In the genomic region with DNA sequence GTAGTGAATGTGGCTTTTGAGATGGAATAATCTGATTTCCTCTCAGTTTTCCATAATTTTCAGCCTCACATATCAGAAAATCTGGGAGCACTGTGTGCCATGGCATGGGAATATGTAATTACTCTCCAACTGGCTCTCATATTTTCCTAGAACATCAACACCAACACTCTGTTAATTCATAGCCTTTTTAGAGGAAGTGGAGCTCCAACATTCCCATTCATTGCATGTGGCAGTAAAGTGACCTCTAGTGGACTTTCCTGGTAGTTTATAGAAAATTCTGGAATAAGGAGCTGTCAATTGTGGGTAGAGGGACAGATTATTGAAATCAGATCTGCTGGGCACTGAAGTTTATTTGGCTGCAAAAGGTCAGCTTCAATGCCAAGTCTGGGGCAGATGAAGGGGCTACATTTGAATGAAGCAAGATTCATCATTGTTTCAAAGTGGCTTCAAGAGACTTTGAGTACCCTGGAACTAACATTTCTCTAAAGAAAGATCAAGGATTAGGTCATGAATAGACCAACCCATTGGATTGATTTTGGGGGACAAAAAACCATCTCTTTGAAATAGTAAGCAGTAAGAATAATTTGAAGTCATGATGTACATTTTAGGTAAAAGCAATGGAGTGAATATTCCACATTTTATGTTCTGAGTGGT, we compare ENCODE assay signal across 8 cellular contexts. TPM values are rescaled to one million over a fixed set of nuclear protein-coding genes. Genes with fewer than 3 reads are reported as not detected.
DNase-seq lines count a peak whose midpoint lies in the region; ATAC-seq and TF ChIP-seq lines count a peak whose summit lies in the region.

No MANE protein-coding gene starts in this region.

- H4K91ac ChIP-seq in IMR-90 (ENCODE audit: insufficient read depth, low read depth, low read length), result no peak overlapping the region

- H3K4ac ChIP-seq in IMR-90 (ENCODE audit: low read depth, low read length), result no peak overlapping the region; the same call in 1 of the 2 replicates

- H3K9me3 ChIP-seq in IMR-90 (ENCODE audit: control insufficient read depth, insufficient read depth, low read length), result no peaks in the 10 kb centered on the region
- H3K9me3 ChIP-seq in iPS-20b (ENCODE audit: insufficient read depth, low read depth, low read length), result no peaks in the 10 kb centered on the region
- no peaks in the 10 kb centered on the region for H3K9me3 ChIP-seq in tibial nerve

- H2BK20ac ChIP-seq in IMR-90 (ENCODE audit: low read depth, low read length), result peak overlapping the region; percentile 66; the same call in 1 of the 2 replicates

- H2BK5ac ChIP-seq in IMR-90 (ENCODE audit: low read depth, low read length, poor library complexity, severe bottlenecking), result no peak overlapping the region

- peak; percentile 76 for TF ChIP-seq CTCF in IMR-90 (conservative IDR thresholded peaks at IDR 0.05; ENCODE audit: low read depth, low read length)
- peak; percentile 93 for TF ChIP-seq CTCF in VCaP (conservative IDR thresholded peaks at IDR 0.05)
- TF ChIP-seq CTCF in tibial nerve (IDR thresholded peaks at IDR 0.05), result peak; percentile 62 to 72 (median 70)

- H2AK9ac ChIP-seq in IMR-90 (replicated peaks; ENCODE audit: low read depth, low read length, poor library complexity), result no peak overlapping the region

- peaks cover 4% of the 10 kb centered on the region for H3K4me1 ChIP-seq in IMR-90 (ENCODE audit: control insufficient read depth, insufficient read depth, low read length)
- peaks cover 22% of the 10 kb centered on the region for H3K4me1 ChIP-seq in iPS-20b (ENCODE audit: insufficient read depth, low read length)
- no peaks in the 10 kb centered on the region for H3K4me1 ChIP-seq in tibial nerve

- ATAC-seq in IMR-90 (ENCODE audit: low read depth) (peak; percentile 78), HG03457 (IDR thresholded peaks at IDR 0.05; ENCODE audit: unreplicated experiment) (no peak), GM19467 (IDR thresholded peaks at IDR 0.05; ENCODE audit: unreplicated experiment) (no peak)

- H3K9ac ChIP-seq in IMR-90 (ENCODE audit: low read depth, low read length) (no peak overlapping the region; the same call in 1 of the 2 replicates), iPS-20b (ENCODE audit: low read depth, low read length) (peak overlapping the region; percentile 56; the same call in 1 of the 2 replicates)

- POLR2A ChIA-PET in IMR-90 (lab: Charles Lee; ENCODE audit: unreplicated experiment), result no interaction called here

- H3K23ac ChIP-seq in IMR-90 (ENCODE audit: low read depth, low read length), result no peak overlapping the region

- CTCF ChIA-PET in IMR-90 (lab: Yijun Ruan, JAX), result interaction anchor here (0.5 to 2.0 kb wide), 16 partner anchors 9 to 819 kb away, joined by 3 to 7 read pairs (median 3); a partner anchor contains a TSS

- TF ChIP-seq RAD21 in IMR-90 (IDR thresholded peaks at IDR 0.05; ENCODE audit: low read length), result peak; percentile 69

- DNase-seq in DMS53 (lab: John Stamatoyannopoulos, UW), result peak; percentile 79
- peak; percentile 64 for DNase-seq in IMR-90
- no peak for DNase-seq in tibial nerve (ENCODE audit: low spot score in 2 of 2)
- DNase-seq in NOMO-1 (lab: John Stamatoyannopoulos, UW; ENCODE audit: unreplicated experiment in 2 of 2), result no peak

- dilution Hi-C loops in IMR-90 (cut with HindIII; ENCODE audit: low sequenced_read_pairs, unreplicated experiment), result no loop called here

- in situ Hi-C loops in IMR-90 (cut with MboI; ENCODE audit: low sequenced_read_pairs), result no loop called here

- H3K9me1 ChIP-seq in IMR-90 (ENCODE audit: insufficient read depth, low read length), result no peaks in the 10 kb centered on the region

- no peak overlapping the region; the same call in 1 of the 2 replicates for H4K5ac ChIP-seq in IMR-90 (ENCODE audit: low read depth, low read length)

- H3K4me3 ChIP-seq in IMR-90 (ENCODE audit: insufficient read depth, low read depth, low read length) (no peak overlapping the region), iPS-20b (ENCODE audit: low read length) (peak overlapping the region; percentile 52; the same call in 1 of the 2 replicates), tibial nerve (no peak overlapping the region)

- TF ChIP-seq POLR2A in IMR-90 (IDR thresholded peaks at IDR 0.05; ENCODE audit: low read depth, low read length), result no peak
- TF ChIP-seq POLR2A in tibial nerve (IDR thresholded peaks at IDR 0.05), result no peak

- H3K27me3 ChIP-seq in IMR-90 (ENCODE audit: control insufficient read depth, insufficient read depth, low read length) (no peaks in the 10 kb centered on the region), iPS-20b (ENCODE audit: insufficient read depth, low read length) (no peaks in the 10 kb centered on the region), tibial nerve (no peaks in the 10 kb centered on the region)

- H3K56ac ChIP-seq in IMR-90 (ENCODE audit: extremely low read depth, insufficient read depth, low read length), result no peak overlapping the region

- no peak overlapping the region; the same call in 1 of the 2 replicates for H3K18ac ChIP-seq in IMR-90 (ENCODE audit: low read depth, low read length)

- H3K79me1 ChIP-seq in IMR-90 (ENCODE audit: low read depth in 1 of 2, low read length in 2 of 2), result no peaks in the 10 kb centered on the region

- no peak overlapping the region for H3K27ac ChIP-seq in IMR-90 (ENCODE audit: insufficient read depth, low read length)
- H3K27ac ChIP-seq in VCaP, result no peak overlapping the region
- peak overlapping the region; percentile 60 for H3K27ac ChIP-seq in iPS-20b (ENCODE audit: low read length)
- H3K27ac ChIP-seq in tibial nerve, result peak overlapping the region in 1 of 4 donors; percentile 59

- H2AFZ ChIP-seq in IMR-90 (replicated peaks; ENCODE audit: low read length, poor library complexity), result no peak overlapping the region

- intact Hi-C loops in IMR-90 (cut with micrococcal nuclease), result loop anchor here (5.0 kb wide), 1 partner anchor 238 kb away; no protein-coding TSS in a partner anchor

- H4K20me1 ChIP-seq in IMR-90 (ENCODE audit: insufficient read depth, low read length), result no peaks in the 10 kb centered on the region

- H4K8ac ChIP-seq in IMR-90 (ENCODE audit: low read depth in 2 of 2, low read length in 2 of 2), result peak overlapping the region; percentile 10 to 61; a peak in 3 of 4 replicates

- no peak overlapping the region for H3K4me2 ChIP-seq in IMR-90 (ENCODE audit: low read depth, low read length)

- no TSS peak for BruUV-seq in IMR-90 (replicated peaks; lab: Mats Ljungman, UMichigan)

- H3K36me3 ChIP-seq in IMR-90 (ENCODE audit: control insufficient read depth, insufficient read depth, low read length) (no peaks in the 10 kb centered on the region), iPS-20b (ENCODE audit: insufficient read depth, low read depth, low read length) (no peaks in the 10 kb centered on the region), tibial nerve (no peaks in the 10 kb centered on the region)

- H2BK120ac ChIP-seq in IMR-90 (ENCODE audit: low read depth, low read length), result 0 out of 2 replicates have a peak overlapping the region, but pooled peaks have one; percentile 55

- H2AK5ac ChIP-seq in IMR-90 (ENCODE audit: low read depth, low read length), result no peak overlapping the region

- no peak overlapping the region; the same call in 1 of the 2 replicates for H3K14ac ChIP-seq in IMR-90 (replicated peaks; ENCODE audit: low read depth, low read length)

- H2BK15ac ChIP-seq in IMR-90 (ENCODE audit: low read depth, low read length), result no peak overlapping the region; the same call in 2 of the 3 replicates

- no peak for TF ChIP-seq EP300 in tibial nerve (IDR thresholded peaks at IDR 0.05)

TF ChIP-seq in IMR-90, 13 proteins besides CTCF, POLR2A, EP300 and RAD21:
- TF ChIP-seq SMC3 (IDR thresholded peaks at IDR 0.05; ENCODE audit: low read depth, low read length) (peak; percentile 52), RFX5 (IDR thresholded peaks at IDR 0.05; ENCODE audit: low read depth, low read length) (no peak), CEBPB (IDR thresholded peaks at IDR 0.05; ENCODE audit: low read depth, low read length) (no peak)

RNA-seq across cellular contexts. Expression of a gene that starts 23.6 kb away (rescaled TPM):
- total RNA-seq in IMR-90 (2012; rRNA removed) (33.5 and 40.3 TPM in 2 replicates), tibial nerve (10 to 100 TPM in 3 of 4 donors, 1 to 10 TPM in 1; 9.2 to 25.5 (median 12.3) TPM)
- 10.3 and 13.0 TPM in 2 replicates for polyA plus RNA-seq in IMR-90 (2012; rRNA removed)
- polyA plus RNA-seq in IMR-90 (2012; cell fraction: cytosol; rRNA removed), result 5.0 and 5.1 TPM in 2 replicates
- 6.5 and 43.3 TPM in 2 replicates for polyA plus RNA-seq in IMR-90 (2012; cell fraction: nucleus; rRNA removed; ENCODE audit: low replicate concordance)

Comparison
In these comparisons a context has a peak if more than half of its experiments do, and no peak if none do; other contexts are left out.
1. DNase-seq: peak in DMS53 (single experiment) and IMR-90 (single experiment); none in tibial nerve (0 of 2) and NOMO-1 (0 of 2).
2. Peak in every context shown above with its lines, with median percentiles within 50 percentile points of each other: CTCF ChIP-seq.